Comparison of ENCODE assay signal across 1 cellular context in the genomic region with DNA sequence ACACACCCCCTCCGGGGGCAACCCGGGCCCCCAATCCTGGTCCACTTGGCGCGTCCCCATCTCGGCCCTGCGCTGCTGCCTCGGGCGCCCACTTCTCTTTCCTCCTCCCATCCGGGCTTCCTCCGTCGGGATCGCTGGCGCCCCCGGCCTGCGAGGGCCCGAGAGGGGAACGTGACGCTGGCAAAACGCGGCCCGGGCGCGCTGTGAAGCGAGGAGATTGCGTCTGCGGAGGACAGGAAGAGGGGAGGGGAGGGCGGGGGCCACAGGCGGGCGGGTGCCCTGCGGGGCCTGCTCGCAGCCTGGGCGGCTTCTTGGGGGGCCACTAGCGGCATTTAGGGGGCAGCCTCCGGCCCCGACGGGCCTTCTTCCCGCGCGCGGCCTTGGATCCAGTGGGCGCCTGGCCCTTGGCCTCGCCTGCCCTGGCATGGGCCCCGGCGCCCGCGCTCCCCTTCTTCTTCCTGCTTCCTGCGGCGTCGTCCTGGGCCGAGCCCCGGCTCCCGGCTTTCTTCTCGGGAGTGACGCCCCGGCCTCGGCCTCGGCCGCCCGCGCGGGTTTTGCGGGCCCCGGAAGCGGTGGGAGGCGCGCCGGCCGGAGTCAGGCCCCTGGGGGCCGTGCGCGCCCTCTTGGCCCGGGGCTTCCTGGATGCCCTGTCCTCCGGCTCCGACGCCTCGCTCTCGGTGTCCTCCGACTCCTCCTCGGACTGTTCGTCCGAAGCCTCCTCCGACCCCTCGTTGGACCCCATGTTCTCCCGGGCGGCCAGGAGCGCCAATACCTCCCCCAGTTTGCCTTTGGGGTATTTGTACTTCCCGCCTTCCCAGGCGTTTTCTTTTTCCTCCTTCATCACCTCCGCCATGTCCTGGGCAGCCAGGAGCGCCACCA.
TF ChIP-seq lines count a peak whose summit lies in the region.

No MANE protein-coding gene starts in this region.

TF ChIP-seq in GM12878, 131 proteins besides CTCF, POLR2A, EP300 and RAD21 (continued from another document):
- TF ChIP-seq, protein P1, sequence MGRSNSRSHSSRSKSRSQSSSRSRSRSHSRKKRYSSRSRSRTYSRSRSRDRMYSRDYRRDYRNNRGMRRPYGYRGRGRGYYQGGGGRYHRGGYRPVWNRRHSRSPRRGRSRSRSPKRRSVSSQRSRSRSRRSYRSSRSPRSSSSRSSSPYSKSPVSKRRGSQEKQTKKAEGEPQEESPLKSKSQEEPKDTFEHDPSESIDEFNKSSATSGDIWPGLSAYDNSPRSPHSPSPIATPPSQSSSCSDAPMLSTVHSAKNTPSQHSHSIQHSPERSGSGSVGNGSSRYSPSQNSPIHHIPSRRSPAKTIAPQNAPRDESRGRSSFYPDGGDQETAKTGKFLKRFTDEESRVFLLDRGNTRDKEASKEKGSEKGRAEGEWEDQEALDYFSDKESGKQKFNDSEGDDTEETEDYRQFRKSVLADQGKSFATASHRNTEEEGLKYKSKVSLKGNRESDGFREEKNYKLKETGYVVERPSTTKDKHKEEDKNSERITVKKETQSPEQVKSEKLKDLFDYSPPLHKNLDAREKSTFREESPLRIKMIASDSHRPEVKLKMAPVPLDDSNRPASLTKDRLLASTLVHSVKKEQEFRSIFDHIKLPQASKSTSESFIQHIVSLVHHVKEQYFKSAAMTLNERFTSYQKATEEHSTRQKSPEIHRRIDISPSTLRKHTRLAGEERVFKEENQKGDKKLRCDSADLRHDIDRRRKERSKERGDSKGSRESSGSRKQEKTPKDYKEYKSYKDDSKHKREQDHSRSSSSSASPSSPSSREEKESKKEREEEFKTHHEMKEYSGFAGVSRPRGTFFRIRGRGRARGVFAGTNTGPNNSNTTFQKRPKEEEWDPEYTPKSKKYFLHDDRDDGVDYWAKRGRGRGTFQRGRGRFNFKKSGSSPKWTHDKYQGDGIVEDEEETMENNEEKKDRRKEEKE (IDR thresholded peaks at IDR 0.05) = no peak
- no peak for TF ChIP-seq POLR2AphosphoS2 (IDR thresholded peaks at IDR 0.05; ENCODE audit: low read depth, low read length)
